22 cellular contexts compared by ENCODE assay signal in the genomic region with DNA sequence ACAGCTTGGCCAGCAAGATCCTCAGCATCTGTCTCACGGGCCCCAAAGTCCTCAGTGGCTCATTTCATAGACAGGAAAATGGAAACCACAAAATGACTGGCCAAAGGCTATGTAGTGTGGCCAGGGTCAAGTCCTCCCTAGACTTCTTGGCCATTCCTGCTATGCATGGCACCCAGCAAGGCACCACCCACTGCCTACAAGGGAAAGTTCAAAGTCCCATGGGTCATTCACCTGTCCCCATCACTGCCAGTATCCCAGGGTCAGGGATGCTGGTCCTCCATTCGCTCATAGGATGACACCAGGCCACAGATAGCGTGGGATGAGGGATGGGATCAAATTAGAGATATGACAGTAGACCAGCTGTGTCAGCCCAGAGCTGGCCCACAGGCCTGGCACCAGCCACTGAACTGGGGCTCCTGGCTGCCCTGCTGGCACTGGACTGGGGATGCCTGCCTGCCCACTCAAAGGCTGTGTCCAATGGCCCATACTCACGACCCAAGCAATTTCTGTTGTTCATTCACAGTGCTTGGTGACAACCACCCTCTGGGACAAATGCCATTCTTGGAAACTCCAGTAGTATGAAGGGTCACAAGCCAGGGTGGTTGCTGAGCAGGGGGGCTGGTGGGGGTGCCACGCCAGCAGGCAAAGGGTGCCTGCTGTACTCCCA. TPM values are rescaled to one million over a fixed set of nuclear protein-coding genes. Genes with fewer than 3 reads are reported as not detected.
DNase-seq lines count a peak whose midpoint lies in the region; ATAC-seq and TF ChIP-seq lines count a peak whose summit lies in the region.
"Had no signal": no experiment of that assay in that cellular context is flagged by ENCODE, and none has a peak within 500 bp of the region (broad histone marks: within the 10 kb centered on the region; RNA-seq: fewer than 3 reads in every experiment).

No MANE protein-coding gene starts in this region.

- no peak overlapping the region for H2BK5ac ChIP-seq in mesenchymal stem cell (ENCODE audit: low read depth, low read length, poor library complexity, severe bottlenecking)

- peaks cover 17% of the 10 kb centered on the region for H3K36me3 Mint-ChIP-seq in activated T-helper 17 cell treated with anti-CD3 and anti-CD28 coated beads, Interleukin-2, amount 50 U/mL, for 72 hours (ENCODE audit: low read depth)

- H3K4me3 Mint-ChIP-seq in activated T-helper 17 cell treated with anti-CD3 and anti-CD28 coated beads, Interleukin-2, amount 50 U/mL, for 72 hours, result no peak overlapping the region
- H3K4me3 Mint-ChIP-seq: CD8-positive, alpha-beta T cell had no signal

- H2AK5ac ChIP-seq in mesenchymal stem cell (ENCODE audit: low read length, severe bottlenecking), result no peak overlapping the region

- TF ChIP-seq EP300 in ovary (IDR thresholded peaks at IDR 0.05), result no peak

- no peak overlapping the region for H3K14ac ChIP-seq in mesenchymal stem cell (ENCODE audit: low read length in 2 of 2)

- no peak overlapping the region for H4K8ac ChIP-seq in mesenchymal stem cell (ENCODE audit: low read length)

- no peak overlapping the region for H2BK12ac ChIP-seq in mesenchymal stem cell (ENCODE audit: low read length in 2 of 2)

- ATAC-seq in activated T-helper 17 cell treated with anti-CD3 and anti-CD28 coated beads, Interleukin-2, amount 50 U/mL, for 72 hours (replicated peaks), result no peak
- peak in 3 of 4 donors; percentile 10 to 48 (median 24) for ATAC-seq in right lobe of liver
- ATAC-seq: CD8-positive, alpha-beta T cell had no signal

- no peak overlapping the region for H4K91ac ChIP-seq in mesenchymal stem cell (ENCODE audit: low read length)

- peaks cover 69 to 98% (median 84%) of the 10 kb centered on the region in 11 experiments for H3K36me3 ChIP-seq in BLaER1 treated with 17β-estradiol and CSF1 and Interleukin-3, amounts not matched to agents 10 nM and 100 nM
- H3K36me3 ChIP-seq in right lobe of liver, result no peaks in the 10 kb centered on the region
- peaks cover 8% of the 10 kb centered on the region for H3K36me3 ChIP-seq in osteoblast (ENCODE audit: insufficient read depth, low read length)
- H3K36me3 ChIP-seq in mesenchymal stem cell (ENCODE audit: control insufficient read depth in 1 of 2, insufficient read depth in 2 of 2, low read depth in 1 of 2, low read length in 2 of 2), result peaks cover 42 to 54% of the 10 kb centered on the region in 2 experiments
- H3K36me3 ChIP-seq in ovary, result no peaks in the 10 kb centered on the region

- H3K18ac ChIP-seq in mesenchymal stem cell (ENCODE audit: low read depth in 1 of 2, low read length in 2 of 2), result no peak overlapping the region

- no peaks in the 10 kb centered on the region for H3K27me3 ChIP-seq in BLaER1 treated with 17β-estradiol and CSF1 and Interleukin-3, amounts not matched to agents 10 nM and 100 nM
- H3K27me3 ChIP-seq in right lobe of liver (peaks cover 0 to under 1% of the 10 kb centered on the region in 2 donors), osteoblast (ENCODE audit: insufficient read depth, low read length) (no peaks in the 10 kb centered on the region), mesenchymal stem cell (ENCODE audit: control insufficient read depth in 1 of 2, insufficient read depth in 1 of 2, low read length in 2 of 2) (peaks cover 0 to 3% of the 10 kb centered on the region in 2 experiments), ovary (no peaks in the 10 kb centered on the region)

- TF ChIP-seq CTCF in right lobe of liver (IDR thresholded peaks at IDR 0.05) (no peak), osteoblast (IDR thresholded peaks at IDR 0.05; ENCODE audit: extremely low read depth, low read depth, low read length) (no peak), ovary (IDR thresholded peaks at IDR 0.05) (no peak)

- H3K9me3 ChIP-seq in BLaER1 treated with 17β-estradiol and CSF1 and Interleukin-3, amounts not matched to agents 10 nM and 100 nM (replicated peaks in 1 of 11), result no peaks in the 10 kb centered on the region
- H3K9me3 ChIP-seq in right lobe of liver (no peaks in the 10 kb centered on the region), osteoblast (ENCODE audit: low read depth, low read length) (no peaks in the 10 kb centered on the region), mesenchymal stem cell (ENCODE audit: control insufficient read depth, low read length) (no peaks in the 10 kb centered on the region), ovary (no peaks in the 10 kb centered on the region)

- H3K79me1 ChIP-seq in mesenchymal stem cell (replicated peaks; ENCODE audit: low read length, poor library complexity, severe bottlenecking), result peaks cover 13% of the 10 kb centered on the region

- peak overlapping the region in 8 of 11 experiments; percentile 33 to 75 (median 63); a peak in 15 of 22 replicates for H3K27ac ChIP-seq in BLaER1 treated with 17β-estradiol and CSF1 and Interleukin-3, amounts not matched to agents 10 nM and 100 nM
- H3K27ac ChIP-seq in right lobe of liver (no peak overlapping the region), osteoblast (ENCODE audit: low read depth, low read length) (no peak overlapping the region), mesenchymal stem cell (ENCODE audit: low read length, poor library complexity, severe bottlenecking) (no peak overlapping the region), ovary (no peak overlapping the region)
- H3K27ac ChIP-seq: PC-9 had no signal

- peak overlapping the region in 5 of 11 experiments; percentile 7 to 50 (median 20); a peak in 5 of 22 replicates for H3K9ac ChIP-seq in BLaER1 treated with 17β-estradiol and CSF1 and Interleukin-3, amounts not matched to agents 10 nM and 100 nM
- no peak overlapping the region for H3K9ac ChIP-seq in mesenchymal stem cell (ENCODE audit: low read length)

- peaks cover 36 to 84% (median 67%) of the 10 kb centered on the region in 10 experiments for H3K4me1 ChIP-seq in BLaER1 treated with 17β-estradiol and CSF1 and Interleukin-3, amounts not matched to agents 10 nM and 100 nM
- H3K4me1 ChIP-seq in right lobe of liver (peaks cover 0 to 17% (median 0%) of the 10 kb centered on the region in 4 donors), osteoblast (ENCODE audit: insufficient read depth, low read length) (no peaks in the 10 kb centered on the region), mesenchymal stem cell (ENCODE audit: control insufficient read depth, insufficient read depth, low read depth, low read length) (peaks cover 8% of the 10 kb centered on the region), ovary (ENCODE audit: insufficient read depth) (peaks cover 14% of the 10 kb centered on the region)

- DNase-seq in right lobe of liver (no peak), osteoblast (ENCODE audit: insufficient read length, low spot score, missing footprints) (peak; percentile 68), mesenchymal stem cell (no peak), ovary (no peak), NCI-H526 (lab: John Stamatoyannopoulos, UW) (no peak)
- no peak for DNase-seq in activated CD4-positive, alpha-beta T cell treated with anti-CD3 and anti-CD28 coated beads, Interleukin-2, amount 50 U/mL, for 4 hours
- DNase-seq: CD8-positive, alpha-beta T cell; GOT3; HCEC 1CT; KG1; NCI-H1092 treated with DMSO at 0.1 percent for 48 hours; NCI-H1436 treated with DMSO at 0.1 percent for 48 hours; NCI-H1930; NCI-H2227 treated with DMSO at 0.1 percent for 48 hours; NCI-H510A; NCI-H748 treated with DMSO at 0.1 percent for 48 hours; PC-9; SIG-M5 had no signal

- no peak overlapping the region for H3K4ac ChIP-seq in mesenchymal stem cell (ENCODE audit: low read depth in 1 of 2, low read length in 2 of 2)

- H3K27ac Mint-ChIP-seq in activated T-helper 17 cell treated with anti-CD3 and anti-CD28 coated beads, Interleukin-2, amount 50 U/mL, for 72 hours, result peak overlapping the region; percentile 43
- H3K27ac Mint-ChIP-seq: CD8-positive, alpha-beta T cell had no signal

- no peaks in the 10 kb centered on the region for H3K27me3 Mint-ChIP-seq in activated T-helper 17 cell treated with anti-CD3 and anti-CD28 coated beads, Interleukin-2, amount 50 U/mL, for 72 hours

- no peak overlapping the region for H3K4me3 ChIP-seq in BLaER1 treated with 17β-estradiol and CSF1 and Interleukin-3, amounts not matched to agents 10 nM and 100 nM
- H3K4me3 ChIP-seq in right lobe of liver (no peak overlapping the region), osteoblast (ENCODE audit: insufficient read depth, low read length) (no peak overlapping the region), mesenchymal stem cell (ENCODE audit: insufficient read depth in 1 of 2, low read depth in 1 of 2, low read length in 2 of 2) (no peak overlapping the region), ovary (no peak overlapping the region)
- H3K4me3 ChIP-seq: PC-9 had no signal

- peaks cover 13 to 94% (median 87%) of the 10 kb centered on the region in 11 experiments; a peak in 21 of 22 replicates for H4K20me1 ChIP-seq in BLaER1 treated with 17β-estradiol and CSF1 and Interleukin-3, amounts not matched to agents 10 nM and 100 nM
- no peaks in the 10 kb centered on the region for H4K20me1 ChIP-seq in osteoblast (ENCODE audit: insufficient read depth, low read length)

- H2BK15ac ChIP-seq in mesenchymal stem cell (ENCODE audit: low read depth, poor library complexity, severe bottlenecking), result no peak overlapping the region

- H2BK120ac ChIP-seq in mesenchymal stem cell (ENCODE audit: low read depth, low read length), result no peak overlapping the region

- 100% methylated on average over 1 of the region's 5 CpGs for WGBS in right lobe of liver (ENCODE audit: insufficient coverage, low coverage, low lambda C conversion rate, missing lambda C conversion rate)
- 85% methylated on average over 5 of the region's 5 CpGs for WGBS in mesenchymal stem cell
- 78 to 87% (median 84%) methylated on average over 4 to 5 of the region's 5 CpGs for WGBS in ovary, 3 donors

- no peak for TF ChIP-seq POLR2A in right lobe of liver (IDR thresholded peaks at IDR 0.05)
- TF ChIP-seq POLR2A in ovary (IDR thresholded peaks at IDR 0.05), result no peak

- no peaks in the 10 kb centered on the region for H3K79me2 ChIP-seq in osteoblast (ENCODE audit: insufficient read depth, low read length)

- intact Hi-C loops in right lobe of liver (cut with DNase I) (no loop called here), ovary (cut with DNase I) (no loop called here)

- no peaks in the 10 kb centered on the region for H3K9me3 Mint-ChIP-seq in activated T-helper 17 cell treated with anti-CD3 and anti-CD28 coated beads, Interleukin-2, amount 50 U/mL, for 72 hours
- H3K9me3 Mint-ChIP-seq: CD8-positive, alpha-beta T cell had no signal

- H3K4me2 ChIP-seq in BLaER1 treated with 17β-estradiol and CSF1 and Interleukin-3, amounts not matched to agents 10 nM and 100 nM, result peak overlapping the region in 1 of 11 experiments; percentile 84; a peak in 3 of 22 replicates
- H3K4me2 ChIP-seq in osteoblast (ENCODE audit: insufficient read depth, low read length) (no peak overlapping the region), mesenchymal stem cell (ENCODE audit: low read length, poor library complexity, severe bottlenecking) (no peak overlapping the region)
- H3K4me2 ChIP-seq: PC-9 had no signal

- H2AFZ ChIP-seq in osteoblast (ENCODE audit: low read length) (no peak overlapping the region), mesenchymal stem cell (ENCODE audit: low read depth, low read length) (no peak overlapping the region)
- H2AFZ ChIP-seq: PC-9 had no signal

- H3K23ac ChIP-seq in mesenchymal stem cell (ENCODE audit: low read length in 2 of 2), result no peak overlapping the region

- H3K4me1 Mint-ChIP-seq in activated T-helper 17 cell treated with anti-CD3 and anti-CD28 coated beads, Interleukin-2, amount 50 U/mL, for 72 hours, result no peaks in the 10 kb centered on the region

RNA-seq across cellular contexts. Expression of gene ADISSP, which starts 11.6 kb away (rescaled TPM):
- 10 to 100 TPM; 40.7 to 66.0 TPM for total RNA-seq in activated T-helper 17 cell treated with anti-CD3 and anti-CD28 coated beads, Interleukin-2, amount 50 U/mL, for 72 hours
- total RNA-seq in right lobe of liver (10 to 100 TPM in 3 of 6 experiments, 1 to 10 TPM in 3; 9.6 to 11.7 (median 9.9) TPM), osteoblast (15.3 and 18.5 TPM in 2 replicates), ovary (100 to 1,000 TPM in 1 of 7 donors, 10 to 100 TPM in 6; 24.6 to 124 (median 69.1) TPM)
- 39.5 TPM for polyA plus RNA-seq in mesenchymal stem cell (2013, experiment 1 of 2)
- 36.9 TPM for polyA plus RNA-seq in mesenchymal stem cell (2013, experiment 2 of 2)
- 100 to 1,000 TPM in 1 of 2 donors, 10 to 100 TPM in 1; 11.5 to 103 TPM for polyA plus RNA-seq in ovary

RNA-seq across cellular contexts. Expression of gene HSPA12B, which starts 23.5 kb away (rescaled TPM):
- total RNA-seq in activated T-helper 17 cell treated with anti-CD3 and anti-CD28 coated beads, Interleukin-2, amount 50 U/mL, for 72 hours, result not detected
- total RNA-seq in right lobe of liver (1 to 10 TPM in 3 of 6 experiments, under 1 TPM in 3; 0.46 to 2.2 (median 0.97) TPM), osteoblast (not detected in 2 replicates), ovary (10 to 100 TPM in 3 of 7 donors, 1 to 10 TPM in 4; 5.9 to 22.8 (median 7.4) TPM)
- polyA plus RNA-seq in mesenchymal stem cell (2013, experiment 1 of 2), result 0.03 TPM
- polyA plus RNA-seq in mesenchymal stem cell (2013, experiment 2 of 2), result 0.04 TPM
- 10 to 100 TPM in 1 of 2 donors, 1 to 10 TPM in 1; 4.6 to 14.3 TPM for polyA plus RNA-seq in ovary
- total RNA-seq: CD8-positive, alpha-beta T cell; HT1080; PC-9 had no signal

RNA-seq across cellular contexts. Expression of gene SPEF1, which starts 25.3 kb away (rescaled TPM):
- total RNA-seq in activated T-helper 17 cell treated with anti-CD3 and anti-CD28 coated beads, Interleukin-2, amount 50 U/mL, for 72 hours, result under 1 TPM; 0.24 TPM
- total RNA-seq in right lobe of liver (not detected), osteoblast (under 0.01 TPM in 1 of 2 replicates, not detected in the other), ovary (10 to 100 TPM in 1 of 7 donors, 1 to 10 TPM in 2, under 1 TPM in 2, not detected in 2; 0.43 to 27.9 (median 1.4) TPM)
- polyA plus RNA-seq in mesenchymal stem cell (2013, experiment 1 of 2), result 0.07 TPM
- polyA plus RNA-seq in mesenchymal stem cell (2013, experiment 2 of 2), result 0.07 TPM
- under 1 TPM in 1 of 2 donors, not detected in 1; 0.54 TPM for polyA plus RNA-seq in ovary
- total RNA-seq: Daoy, HT1080 had no signal

RNA-seq across cellular contexts. Expression of gene CENPB, which starts 30.6 kb away (rescaled TPM):
- total RNA-seq in activated T-helper 17 cell treated with anti-CD3 and anti-CD28 coated beads, Interleukin-2, amount 50 U/mL, for 72 hours, result 10 to 100 TPM; 42.3 to 82.1 TPM
- 10 to 100 TPM; 27.8 to 43.1 (median 31.6) TPM for total RNA-seq in right lobe of liver
- total RNA-seq in osteoblast, result 95.5 and 101 TPM in 2 replicates
- polyA plus RNA-seq in mesenchymal stem cell (2013, experiment 1 of 2), result 38.0 TPM
- polyA plus RNA-seq in mesenchymal stem cell (2013, experiment 2 of 2), result 38.0 TPM
- total RNA-seq in ovary, result 100 to 1,000 TPM in 2 of 7 donors, 10 to 100 TPM in 5; 43.8 to 119 (median 97.8) TPM
- 10 to 100 TPM; 15.4 to 67.1 TPM for polyA plus RNA-seq in ovary

RNA-seq across cellular contexts. Expression of gene CDC25B, which starts 40.2 kb away (rescaled TPM):
- 100 to 1,000 TPM in 1 of 2 donors, 10 to 100 TPM in 1; 86.7 to 117 TPM for total RNA-seq in activated T-helper 17 cell treated with anti-CD3 and anti-CD28 coated beads, Interleukin-2, amount 50 U/mL, for 72 hours
- total RNA-seq in right lobe of liver (10 to 100 TPM; 10.9 to 28.7 (median 16.5) TPM), osteoblast (20.6 and 23.5 TPM in 2 replicates), ovary (10 to 100 TPM; 19.1 to 47.8 (median 35.6) TPM)
- polyA plus RNA-seq in mesenchymal stem cell (2013, experiment 1 of 2), result 97.9 TPM
- polyA plus RNA-seq in mesenchymal stem cell (2013, experiment 2 of 2), result 95.2 TPM
- 10 to 100 TPM; 17.9 to 29.0 TPM for polyA plus RNA-seq in ovary

Comparison
In these comparisons a context has a peak if more than half of its experiments do, and no peak if none do; other contexts are left out.
1. H3K27ac ChIP-seq: peak in BLaER1 treated with 17β-estradiol and CSF1 and Interleukin-3, amounts not matched to agents 10 nM and 100 nM (8 of 11); none in right lobe of liver (0 of 3), osteoblast (single experiment), mesenchymal stem cell (single experiment) and ovary (0 of 2).